ENCODE assay signal across 8 cellular contexts in the genomic region with DNA sequence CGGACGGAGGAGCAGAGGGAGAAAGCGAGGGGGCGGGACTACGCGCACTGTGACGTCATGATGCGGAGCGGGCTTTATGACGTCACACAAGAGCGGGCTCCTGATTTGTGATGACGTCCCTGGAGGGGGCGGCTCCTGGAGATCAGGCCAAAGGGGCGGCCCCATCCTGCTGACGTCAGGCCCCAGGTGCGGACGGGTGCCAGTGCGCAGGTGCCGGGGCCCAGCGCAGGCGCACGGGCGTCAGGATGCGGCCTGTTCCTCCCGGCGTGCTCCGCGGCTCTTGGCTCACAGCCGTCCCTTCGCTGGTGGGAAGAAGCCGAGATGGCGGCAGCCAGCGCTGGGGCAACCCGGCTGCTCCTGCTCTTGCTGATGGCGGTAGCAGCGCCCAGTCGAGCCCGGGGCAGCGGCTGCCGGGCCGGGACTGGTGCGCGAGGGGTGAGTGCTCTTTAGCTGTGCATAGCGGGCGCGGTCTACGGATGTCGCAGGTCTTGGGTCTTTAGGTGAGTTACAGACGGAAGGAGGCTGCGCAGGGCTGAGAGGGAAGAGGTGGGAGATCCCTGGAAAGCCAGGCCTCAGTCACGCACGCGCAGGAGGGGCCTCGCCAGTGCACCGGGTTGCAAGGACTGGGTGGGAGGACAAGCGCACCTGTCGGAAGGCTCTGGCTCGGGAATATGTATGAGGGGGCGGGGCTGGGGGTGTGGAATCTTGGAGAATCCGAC. TPM values are rescaled to one million over a fixed set of nuclear protein-coding genes. Genes with fewer than 3 reads are reported as not detected.
A peak's percentile ranks its signal among the peaks of the same experiment; 100 is the strongest.
DNase-seq lines count a peak whose midpoint lies in the region; ATAC-seq, FAIRE-seq and TF ChIP-seq lines count a peak whose summit lies in the region.

A gene (plus strand): TSS at position 284 of the 719 bp plus-strand sequence. CDS start 38 bp downstream, at position 322.
A gene (minus strand): TSS at position 625 of the 719 bp plus-strand sequence. CDS start 460 bp downstream, at position 165.

- peak within 1 kb of the TSS; percentile 97 for H3K4me2 ChIP-seq in A549

- peak; percentile 96 for TF ChIP-seq POLR2A in A549 (IDR thresholded peaks at IDR 0.05; ENCODE audit: low read length)

- H3K4me3 ChIP-seq in A549, result peak within 1 kb of the TSS; percentile 86

- H3K27me3 ChIP-seq in layer of hippocampus (ENCODE audit: control insufficient read depth, insufficient read depth, low read length), result no peaks in the 10 kb centered on the region

- WGBS in A549 (ENCODE audit: missing lambda C conversion rate), result 2% methylated on average over 41 of the region's 60 CpGs

- no peaks in the 10 kb centered on the region for H3K27me3 Mint-ChIP-seq in chondrocyte (ENCODE audit: low read depth)

- DNase-seq in A549 (ENCODE audit: low read depth in 1 of 2, low spot score in 1 of 2) (peak; percentile 99), NCI-H2227 treated with DMSO at 0.1 percent for 48 hours (lab: John Stamatoyannopoulos, UW) (peak; percentile 51), chondrocyte (ENCODE audit: low spot score) (peak; percentile 95)
- peak; percentile 82 to 91 for DNase-seq in activated CD4-positive, alpha-beta T cell treated with anti-CD3 and anti-CD28 coated beads for 24 hours (ENCODE audit: low read depth in 2 of 2)
- DNase-seq in stimulated activated CD4-positive, alpha-beta T cell treated with anti-CD3 and anti-CD28 coated beads, Interleukin-1b, Interleukin-23, amount 100 ng/mL, for 1 hour (ENCODE audit: low read depth in 2 of 2), result peak; percentile 79 to 83

- ATAC-seq in A549, result peak; percentile 73 to 91
- peak; percentile 79 for ATAC-seq in GM18861 (IDR thresholded peaks at IDR 0.05; ENCODE audit: unreplicated experiment)
- ATAC-seq in HG03103 (IDR thresholded peaks at IDR 0.05; ENCODE audit: low read depth, unreplicated experiment), result peak; percentile 76

- H3K9me3 Mint-ChIP-seq in chondrocyte (ENCODE audit: low read depth), result no peaks in the 10 kb centered on the region

- peaks cover 18% of the 10 kb centered on the region for H3K4me1 Mint-ChIP-seq in chondrocyte (ENCODE audit: low read depth)

- H3K27ac ChIP-seq in A549 (peak within 1 kb of the TSS; percentile 87 to 93), layer of hippocampus (ENCODE audit: low read depth, low read length) (peak within 1 kb of the TSS; percentile 86)

- CTCF ChIA-PET in A549 (lab: Yijun Ruan, JAX), result interaction anchor here (4.7 kb wide), 1 partner anchor 15 kb away, joined by 28 read pairs; no protein-coding TSS in a partner anchor

- H3K9me3 ChIP-seq in A549, result no peaks in the 10 kb centered on the region

- H3K27ac Mint-ChIP-seq in chondrocyte (ENCODE audit: unreplicated experiment), result peak within 1 kb of the TSS; percentile 87

- no peak for TF ChIP-seq RAD21 in A549 (conservative IDR thresholded peaks at IDR 0.05 in 1 of 2, IDR thresholded peaks at IDR 0.05 in 1 of 2)

- H3K36me3 Mint-ChIP-seq in chondrocyte (ENCODE audit: low read depth), result peaks cover 8% of the 10 kb centered on the region

- peak within 1 kb of the TSS; percentile 97 for H3K4me3 Mint-ChIP-seq in chondrocyte (ENCODE audit: unreplicated experiment)

- no peak for TF ChIP-seq EP300 in A549 (IDR thresholded peaks at IDR 0.05)

- no peak for FAIRE-seq in A549 (lab: Jason Lieb, UNC)

- H3K4me1 ChIP-seq in A549, result peaks cover 12% of the 10 kb centered on the region

- POLR2A ChIA-PET in A549 (lab: Yijun Ruan, JAX), result no interaction called here

- TF ChIP-seq CTCF in A549 (IDR thresholded peaks at IDR 0.05), result no peak
- peak; percentile 14 for TF ChIP-seq CTCF in chondrocyte (IDR thresholded peaks at IDR 0.05)

TF ChIP-seq in A549, 52 proteins besides CTCF, POLR2A, EP300 and RAD21 (continues in another document):
- TF ChIP-seq EHMT2 (IDR thresholded peaks at IDR 0.05; ENCODE audit: low read depth), result no peak
- TF ChIP-seq TP53 (CRISPR knock-in tag; IDR thresholded peaks at IDR 0.05), result no peak
- no peak for TF ChIP-seq SREBF2 (IDR thresholded peaks at IDR 0.05)
- peak; percentile 75; the same call in 1 of the 2 replicates for TF ChIP-seq MAZ (IDR thresholded peaks at IDR 0.05; ENCODE audit: borderline replicate concordance, low read depth, low read length)
- no peak for TF ChIP-seq ESRRA (IDR thresholded peaks at IDR 0.05; ENCODE audit: borderline replicate concordance, low read length)
- no peak; the same call in 1 of the 2 replicates for TF ChIP-seq RNF2 (IDR thresholded peaks at IDR 0.05; ENCODE audit: borderline replicate concordance, low read depth)
- TF ChIP-seq ZSCAN20 (CRISPR knock-in tag; IDR thresholded peaks at IDR 0.05), result no peak
- TF ChIP-seq KDM5A (IDR thresholded peaks at IDR 0.05), result 0 out of 2 replicates have a peak, but pooled peaks have one; percentile 36
- TF ChIP-seq, protein P1, sequence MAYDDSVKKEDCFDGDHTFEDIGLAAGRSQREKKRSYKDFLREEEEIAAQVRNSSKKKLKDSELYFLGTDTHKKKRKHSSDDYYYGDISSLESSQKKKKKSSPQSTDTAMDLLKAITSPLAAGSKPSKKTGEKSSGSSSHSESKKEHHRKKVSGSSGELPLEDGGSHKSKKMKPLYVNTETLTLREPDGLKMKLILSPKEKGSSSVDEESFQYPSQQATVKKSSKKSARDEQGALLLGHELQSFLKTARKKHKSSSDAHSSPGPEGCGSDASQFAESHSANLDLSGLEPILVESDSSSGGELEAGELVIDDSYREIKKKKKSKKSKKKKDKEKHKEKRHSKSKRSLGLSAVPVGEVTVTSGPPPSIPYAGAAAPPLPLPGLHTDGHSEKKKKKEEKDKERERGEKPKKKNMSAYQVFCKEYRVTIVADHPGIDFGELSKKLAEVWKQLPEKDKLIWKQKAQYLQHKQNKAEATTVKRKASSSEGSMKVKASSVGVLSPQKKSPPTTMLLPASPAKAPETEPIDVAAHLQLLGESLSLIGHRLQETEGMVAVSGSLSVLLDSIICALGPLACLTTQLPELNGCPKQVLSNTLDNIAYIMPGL (CRISPR knock-in tag; IDR thresholded peaks at IDR 0.05; ENCODE audit: borderline replicate concordance), result no peak
- TF ChIP-seq HOXB13 (CRISPR knock-in tag; IDR thresholded peaks at IDR 0.05; ENCODE audit: low read depth), result no peak
- TF ChIP-seq EHF (CRISPR knock-in tag; IDR thresholded peaks at IDR 0.05), result no peak
- no peak for TF ChIP-seq ZNF302 (CRISPR knock-in tag; IDR thresholded peaks at IDR 0.05)
- no peak for TF ChIP-seq NFE2L2 (conservative IDR thresholded peaks at IDR 0.05; ENCODE audit: low read length)
- no peak for TF ChIP-seq FOSL2 (IDR thresholded peaks at IDR 0.05)
- peak; percentile 95 for TF ChIP-seq FOSL2 (CRISPR knock-in tag; IDR thresholded peaks at IDR 0.05)
- TF ChIP-seq BHLHE40 (IDR thresholded peaks at IDR 0.05; ENCODE audit: low read depth, low read length), result 0 out of 2 replicates have a peak, but pooled peaks have one; percentile 13
- TF ChIP-seq, protein P2, sequence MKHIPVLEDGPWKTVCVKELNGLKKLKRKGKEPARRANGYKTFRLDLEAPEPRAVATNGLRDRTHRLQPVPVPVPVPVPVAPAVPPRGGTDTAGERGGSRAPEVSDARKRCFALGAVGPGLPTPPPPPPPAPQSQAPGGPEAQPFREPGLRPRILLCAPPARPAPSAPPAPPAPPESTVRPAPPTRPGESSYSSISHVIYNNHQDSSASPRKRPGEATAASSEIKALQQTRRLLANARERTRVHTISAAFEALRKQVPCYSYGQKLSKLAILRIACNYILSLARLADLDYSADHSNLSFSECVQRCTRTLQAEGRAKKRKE (CRISPR knock-in tag; IDR thresholded peaks at IDR 0.05; ENCODE audit: low read depth), result no peak
- TF ChIP-seq TFCP2L1 (CRISPR knock-in tag; IDR thresholded peaks at IDR 0.05), result no peak
- TF ChIP-seq, protein P3, sequence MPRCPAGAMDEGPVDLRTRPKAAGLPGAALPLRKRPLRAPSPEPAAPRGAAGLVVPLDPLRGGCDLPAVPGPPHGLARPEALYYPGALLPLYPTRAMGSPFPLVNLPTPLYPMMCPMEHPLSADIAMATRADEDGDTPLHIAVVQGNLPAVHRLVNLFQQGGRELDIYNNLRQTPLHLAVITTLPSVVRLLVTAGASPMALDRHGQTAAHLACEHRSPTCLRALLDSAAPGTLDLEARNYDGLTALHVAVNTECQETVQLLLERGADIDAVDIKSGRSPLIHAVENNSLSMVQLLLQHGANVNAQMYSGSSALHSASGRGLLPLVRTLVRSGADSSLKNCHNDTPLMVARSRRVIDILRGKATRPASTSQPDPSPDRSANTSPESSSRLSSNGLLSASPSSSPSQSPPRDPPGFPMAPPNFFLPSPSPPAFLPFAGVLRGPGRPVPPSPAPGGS (IDR thresholded peaks at IDR 0.05), result peak; percentile 95
- no peak for TF ChIP-seq CBX8 (IDR thresholded peaks at IDR 0.05)
- no peak for TF ChIP-seq HOXB5 (CRISPR knock-in tag; IDR thresholded peaks at IDR 0.05)
- no peak for TF ChIP-seq HOXA7 (CRISPR knock-in tag; IDR thresholded peaks at IDR 0.05)
- TF ChIP-seq SMC3 (IDR thresholded peaks at IDR 0.05), result no peak
- no peak for TF ChIP-seq FOSB (CRISPR knock-in tag; IDR thresholded peaks at IDR 0.05)
- TF ChIP-seq JUN (IDR thresholded peaks at IDR 0.05), result peak; percentile 83 to 93
- TF ChIP-seq, protein P4, sequence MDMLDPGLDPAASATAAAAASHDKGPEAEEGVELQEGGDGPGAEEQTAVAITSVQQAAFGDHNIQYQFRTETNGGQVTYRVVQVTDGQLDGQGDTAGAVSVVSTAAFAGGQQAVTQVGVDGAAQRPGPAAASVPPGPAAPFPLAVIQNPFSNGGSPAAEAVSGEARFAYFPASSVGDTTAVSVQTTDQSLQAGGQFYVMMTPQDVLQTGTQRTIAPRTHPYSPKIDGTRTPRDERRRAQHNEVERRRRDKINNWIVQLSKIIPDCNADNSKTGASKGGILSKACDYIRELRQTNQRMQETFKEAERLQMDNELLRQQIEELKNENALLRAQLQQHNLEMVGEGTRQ (IDR thresholded peaks at IDR 0.05), result 0 out of 2 replicates have a peak, but pooled peaks have one; percentile 18

RNA-seq across cellular contexts. Expression of the first gene that starts in this region (rescaled TPM):
- 52.8 and 54.0 TPM in 2 replicates for polyA plus RNA-seq in A549 (2011; rRNA removed)
- polyA plus RNA-seq in A549 (2012; cell fraction: cytosol; rRNA removed), result 105 and 143 TPM in 2 replicates
- polyA plus RNA-seq in A549 (2012; cell fraction: nucleus; rRNA removed), result 127 and 152 TPM in 2 replicates
- polyA plus RNA-seq in A549 (2017; fragmentation: RNase III; extraction: RNeasy Plus Mini Kit Qiagen cat#74134 plus additional on column Dnase treatment), result 140 to 147 TPM (median 147 TPM) in 3 replicates
- 13.3 and 17.9 TPM in 2 replicates for polyA minus RNA-seq in A549 (2011; rRNA and poly(A)+ RNA removed)
- 132 to 144 TPM (median 144 TPM) in 3 replicates for total RNA-seq in chondrocyte

RNA-seq across cellular contexts. Expression of the second gene that starts in this region (rescaled TPM):
- 0.57 and 1.1 TPM in 2 replicates for polyA plus RNA-seq in A549 (2011; rRNA removed)
- polyA plus RNA-seq in A549 (2012; cell fraction: cytosol; rRNA removed), result 1.2 and 1.5 TPM in 2 replicates
- polyA plus RNA-seq in A549 (2012; cell fraction: nucleus; rRNA removed), result 1.7 and 2.0 TPM in 2 replicates
- 1.5 to 2.5 TPM (median 1.7 TPM) in 3 replicates for polyA plus RNA-seq in A549 (2017; fragmentation: RNase III; extraction: RNeasy Plus Mini Kit Qiagen cat#74134 plus additional on column Dnase treatment)
- 0.91 and 1.4 TPM in 2 replicates for polyA minus RNA-seq in A549 (2011; rRNA and poly(A)+ RNA removed)
- 1.7 to 2.1 TPM (median 1.9 TPM) in 3 replicates for total RNA-seq in chondrocyte

Comparison
In these comparisons a context has a peak if more than half of its experiments do, and no peak if none do; other contexts are left out.
1. Peak in every context shown above with its lines: DNase-seq, ATAC-seq, H3K4me3 ChIP-seq and H3K27ac ChIP-seq.